40 cellular contexts compared by ENCODE assay signal in genomic region chr3:187146389-187146788, GRCh38. TPM values are rescaled to one million over a fixed set of nuclear protein-coding genes. Genes with fewer than 3 reads are reported as not detected.
"Had no signal": no experiment of that assay in that cellular context is flagged by ENCODE, and none has a peak within 500 bp of the region (broad histone marks: within the 10 kb centered on the region; RNA-seq: fewer than 3 reads in every experiment).

No MANE protein-coding gene starts in this region.

- H3K4me3 ChIP-seq: MG63 had no signal

- H3K36me3 ChIP-seq: MG63 had no signal

- DNase-seq: Karpas-422, Kasumi-1, MG63, MM.1S, MV-4-11, NCI-H1048, NCI-H1092, NCI-H1092 treated with DMSO at 0.1 percent for 48 hours, NCI-H1105, NCI-H1105 treated with DMSO at 0.1 percent for 48 hours, NCI-H1417, NCI-H1417 treated with DMSO at 0.1 percent for 48 hours, NCI-H1436, NCI-H1436 treated with DMSO at 0.1 percent for 48 hours, NCI-H146, NCI-H1694, NCI-H1694 treated with DMSO at 0.1 percent for 48 hours, NCI-H187, NCI-H187 treated with DMSO at 0.1 percent for 48 hours, NCI-H1930, NCI-H2029, NCI-H2029 treated with DMSO at 0.1 percent for 48 hours, NCI-H2081, NCI-H2081 treated with DMSO at 0.1 percent for 48 hours, NCI-H2107, NCI-H2171, NCI-H2171 treated with DMSO at 0.1 percent for 48 hours, NCI-H2227 treated with DMSO at 0.1 percent for 48 hours, NCI-H226, NCI-H345, NCI-H446, NCI-H446 treated with DMSO at 0.1 percent for 48 hours, NCI-H510A, NCI-H510A treated with DMSO at 0.1 percent for 48 hours, NCI-H524, NCI-H524 treated with DMSO at 0.1 percent for 48 hours had no signal

RNA-seq across cellular contexts. Expression of gene RTP1, which starts 50.9 kb away (rescaled TPM):
- total RNA-seq: LHCN-M2, M059J, MCF 10A, NCI-H460 had no signal
